In genomic region chr15:74829991-74830390, GRCh38 we compare ENCODE assay signal across 29 cellular contexts. TPM values are rescaled to one million over a fixed set of nuclear protein-coding genes. Genes with fewer than 3 reads are reported as not detected.
"Had no signal": no experiment of that assay in that cellular context is flagged by ENCODE, and none has a peak within 500 bp of the region (broad histone marks: within the 10 kb centered on the region; RNA-seq: fewer than 3 reads in every experiment).

No MANE protein-coding gene starts in this region.

- H3K4me3 Mint-ChIP-seq: activated naive CD4-positive, alpha-beta T cell treated with anti-CD3 and anti-CD28 coated beads for 36 hours; activated naive CD8-positive, alpha-beta T cell treated with anti-CD3 and anti-CD28 coated beads, Interleukin-2, amount 10 ng/mL, durations not matched to agents 7 days and 5 days; endodermal cell; naive thymus-derived CD8-positive, alpha-beta T cell; neural progenitor cell; stimulated activated naive B cell treated with anti-CD40 and anti-IgM and Interleukin-4, amounts not matched to agents 10 μg/mL and 1 μg/mL and 100 μg/mL, for 72 hours had no signal

- H3K4me1 Mint-ChIP-seq: activated naive CD8-positive, alpha-beta T cell treated with anti-CD3 and anti-CD28 coated beads, Interleukin-2, amount 10 ng/mL, durations not matched to agents 7 days and 5 days; endodermal cell had no signal

- ATAC-seq: gastrocnemius medialis; naive thymus-derived CD8-positive, alpha-beta T cell had no signal

- H3K36me3 Mint-ChIP-seq: activated naive CD8-positive, alpha-beta T cell treated with anti-CD3 and anti-CD28 coated beads, Interleukin-2, amount 10 ng/mL, durations not matched to agents 7 days and 5 days; naive thymus-derived CD8-positive, alpha-beta T cell; neural progenitor cell had no signal

- DNase-seq: activated CD4-positive, alpha-beta T cell treated with anti-CD3 and anti-CD28 coated beads for 4 hours; activated CD4-positive, alpha-beta T cell treated with anti-CD3 and anti-CD28 coated beads, Interleukin-2, amount 50 U/mL, for 48 hours; activated CD4-positive, CD25-positive, alpha-beta regulatory T cell; activated CD8-positive, alpha-beta memory T cell treated with anti-CD3 and anti-CD28 coated beads, Interleukin-2, amount 50 U/mL, for 48 hours; activated effector memory CD4-positive, alpha-beta T cell treated with Interleukin-2 at 50 U/mL for 16 hours; activated naive CD4-positive, alpha-beta T cell treated with anti-CD3 and anti-CD28 coated beads for 36 hours; activated naive CD8-positive, alpha-beta T cell treated with anti-CD3 and anti-CD28 coated beads, Interleukin-2, amount 10 ng/mL, durations not matched to agents 7 days and 5 days; activated T-cell treated with anti-CD3 and anti-CD28 coated beads, Interleukin-2, amount 50 U/mL, for 48 hours; amniotic stem cell; colonic mucosa; endodermal cell; esophagus squamous epithelium; gastrocnemius medialis; hypothalamus; left ventricle myocardium inferior; naive thymus-derived CD8-positive, alpha-beta T cell; retina; stimulated activated CD4-positive, alpha-beta T cell treated with anti-CD3 and anti-CD28 coated beads, Interleukin-2, amount 100 ng/mL, for 48 hours; stimulated activated CD8-positive, alpha-beta memory T cell treated with anti-CD3 and anti-CD28 coated beads, Interleukin-4, amount 100 ng/mL, for 48 hours; stimulated activated naive B cell treated with anti-CD40 and anti-IgM and Interleukin-4, amounts not matched to agents 10 μg/mL and 1 μg/mL and 100 μg/mL, for 72 hours; T1000; trophoblast cell; uterus had no signal

- H3K27ac Mint-ChIP-seq: activated naive CD4-positive, alpha-beta T cell treated with anti-CD3 and anti-CD28 coated beads for 36 hours; activated naive CD8-positive, alpha-beta T cell treated with anti-CD3 and anti-CD28 coated beads, Interleukin-2, amount 10 ng/mL, durations not matched to agents 7 days and 5 days; endodermal cell; naive thymus-derived CD8-positive, alpha-beta T cell; neural progenitor cell; progenitor cell of endocrine pancreas; stimulated activated naive B cell treated with anti-CD40 and anti-IgM and Interleukin-4, amounts not matched to agents 10 μg/mL and 1 μg/mL and 100 μg/mL, for 72 hours had no signal

- H3K9me3 Mint-ChIP-seq: activated naive CD4-positive, alpha-beta T cell treated with anti-CD3 and anti-CD28 coated beads for 36 hours; activated naive CD8-positive, alpha-beta T cell treated with anti-CD3 and anti-CD28 coated beads, Interleukin-2, amount 10 ng/mL, durations not matched to agents 7 days and 5 days; endodermal cell; naive thymus-derived CD8-positive, alpha-beta T cell; neural progenitor cell; stimulated activated naive B cell treated with anti-CD40 and anti-IgM and Interleukin-4, amounts not matched to agents 10 μg/mL and 1 μg/mL and 100 μg/mL, for 72 hours had no signal

RNA-seq across cellular contexts. Expression of gene CPLX3, which starts 3.6 kb away (rescaled TPM):
- total RNA-seq: activated CD8-positive, alpha-beta memory T cell treated with anti-CD3 and anti-CD28 coated beads for 36 hours; activated naive CD4-positive, alpha-beta T cell treated with anti-CD3 and anti-CD28 coated beads for 36 hours; colonic mucosa; endodermal cell; gastrocnemius medialis; lung microvascular endothelial cell; omental fat pad; progenitor cell of endocrine pancreas; uterus had no signal

RNA-seq across cellular contexts. Expression of gene LMAN1L, which starts 17.4 kb away (rescaled TPM):
- total RNA-seq: activated naive CD4-positive, alpha-beta T cell treated with anti-CD3 and anti-CD28 coated beads for 36 hours; colonic mucosa; endodermal cell; gastrocnemius medialis; lung microvascular endothelial cell; omental fat pad; progenitor cell of endocrine pancreas; temporal lobe had no signal
